In the genomic region with DNA sequence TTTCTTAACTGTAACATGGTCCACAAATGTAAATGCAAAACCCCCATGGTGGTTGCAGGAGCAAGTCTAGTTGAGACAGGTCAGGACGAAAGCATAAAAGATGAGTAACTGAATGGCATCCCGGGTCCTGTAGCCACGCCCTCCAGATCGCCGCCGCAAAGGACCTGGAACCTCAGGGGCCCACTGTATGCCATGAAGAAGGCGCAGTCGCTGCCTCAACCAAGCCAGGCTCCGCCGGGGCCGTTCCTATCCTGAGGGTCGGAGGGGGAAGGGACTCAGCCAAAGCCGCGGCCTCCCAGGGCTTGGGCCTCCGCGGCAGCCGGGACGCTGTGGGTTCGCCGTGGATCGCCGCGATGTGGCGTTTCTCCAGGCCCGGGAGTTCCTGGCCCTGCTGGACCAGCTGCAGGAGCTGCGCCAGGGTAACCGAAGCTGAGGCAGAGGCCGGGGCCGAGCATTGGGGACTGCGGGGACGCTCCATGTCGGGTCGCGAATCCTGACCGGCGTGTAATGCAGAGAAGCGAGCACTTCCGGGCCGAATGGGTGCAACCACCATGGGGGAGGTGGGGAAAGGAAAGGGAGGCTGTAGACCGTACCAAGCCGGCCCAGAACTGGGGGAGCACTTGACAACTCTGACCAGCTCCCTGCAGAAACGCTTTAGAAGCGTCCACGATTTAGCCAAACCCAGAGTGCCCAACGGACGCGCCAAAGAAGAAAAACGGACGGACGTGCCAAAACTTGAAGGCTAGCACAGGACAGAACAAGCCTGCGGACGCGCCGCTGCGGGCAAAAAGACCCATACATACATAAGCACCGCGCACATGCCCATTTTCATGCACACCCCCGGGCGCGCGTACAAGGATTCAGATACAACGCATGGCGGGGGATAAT, we compare ENCODE assay signal across 1 cellular context.
A peak's percentile ranks its signal among the peaks of the same experiment; 100 is the strongest.
TF ChIP-seq lines count a peak whose summit lies in the region.

No MANE protein-coding gene starts in this region.

TF ChIP-seq in HepG2, 621 proteins besides CTCF, POLR2A, EP300 and RAD21 (continued from another document and continues in another):
- TF ChIP-seq, protein P1, sequence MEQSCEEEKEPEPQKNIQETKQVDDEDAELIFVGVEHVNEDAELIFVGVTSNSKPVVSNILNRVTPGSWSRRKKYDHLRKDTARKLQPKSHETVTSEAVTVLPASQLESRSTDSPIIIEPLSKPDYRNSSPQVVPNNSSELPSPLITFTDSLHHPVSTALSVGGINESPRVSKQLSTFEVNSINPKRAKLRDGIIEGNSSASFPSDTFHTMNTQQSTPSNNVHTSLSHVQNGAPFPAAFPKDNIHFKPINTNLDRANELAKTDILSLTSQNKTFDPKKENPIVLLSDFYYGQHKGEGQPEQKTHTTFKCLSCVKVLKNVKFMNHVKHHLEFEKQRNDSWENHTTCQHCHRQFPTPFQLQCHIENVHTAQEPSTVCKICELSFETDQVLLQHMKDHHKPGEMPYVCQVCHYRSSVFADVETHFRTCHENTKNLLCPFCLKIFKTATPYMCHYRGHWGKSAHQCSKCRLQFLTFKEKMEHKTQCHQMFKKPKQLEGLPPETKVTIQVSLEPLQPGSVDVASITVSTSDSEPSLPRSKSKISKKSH (CRISPR knock-in tag; IDR thresholded peaks at IDR 0.05; ENCODE audit: borderline replicate concordance) = peak; percentile 97; the same call in 1 of the 2 replicates
- peak; percentile 99 for TF ChIP-seq ZNF747 (CRISPR knock-in tag; IDR thresholded peaks at IDR 0.05; ENCODE audit: borderline replicate concordance)
- TF ChIP-seq, protein P2, sequence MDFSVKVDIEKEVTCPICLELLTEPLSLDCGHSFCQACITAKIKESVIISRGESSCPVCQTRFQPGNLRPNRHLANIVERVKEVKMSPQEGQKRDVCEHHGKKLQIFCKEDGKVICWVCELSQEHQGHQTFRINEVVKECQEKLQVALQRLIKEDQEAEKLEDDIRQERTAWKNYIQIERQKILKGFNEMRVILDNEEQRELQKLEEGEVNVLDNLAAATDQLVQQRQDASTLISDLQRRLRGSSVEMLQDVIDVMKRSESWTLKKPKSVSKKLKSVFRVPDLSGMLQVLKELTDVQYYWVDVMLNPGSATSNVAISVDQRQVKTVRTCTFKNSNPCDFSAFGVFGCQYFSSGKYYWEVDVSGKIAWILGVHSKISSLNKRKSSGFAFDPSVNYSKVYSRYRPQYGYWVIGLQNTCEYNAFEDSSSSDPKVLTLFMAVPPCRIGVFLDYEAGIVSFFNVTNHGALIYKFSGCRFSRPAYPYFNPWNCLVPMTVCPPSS (IDR thresholded peaks at IDR 0.05) = no peak
- TF ChIP-seq ZNF652 (CRISPR knock-in tag; IDR thresholded peaks at IDR 0.05; ENCODE audit: borderline replicate concordance, low read depth) = peak; percentile 19; the same call in 1 of the 2 replicates
- TF ChIP-seq NFKB2 (CRISPR knock-in tag; IDR thresholded peaks at IDR 0.05; ENCODE audit: borderline replicate concordance) = peak; percentile 94; the same call in 1 of the 2 replicates
- peak; percentile 89 for TF ChIP-seq HOXA5 (CRISPR knock-in tag; IDR thresholded peaks at IDR 0.05)
- TF ChIP-seq, protein P3, sequence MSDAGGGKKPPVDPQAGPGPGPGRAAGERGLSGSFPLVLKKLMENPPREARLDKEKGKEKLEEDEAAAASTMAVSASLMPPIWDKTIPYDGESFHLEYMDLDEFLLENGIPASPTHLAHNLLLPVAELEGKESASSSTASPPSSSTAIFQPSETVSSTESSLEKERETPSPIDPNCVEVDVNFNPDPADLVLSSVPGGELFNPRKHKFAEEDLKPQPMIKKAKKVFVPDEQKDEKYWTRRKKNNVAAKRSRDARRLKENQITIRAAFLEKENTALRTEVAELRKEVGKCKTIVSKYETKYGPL (CRISPR knock-in tag; IDR thresholded peaks at IDR 0.05) = peak; percentile 22; the same call in 1 of the 2 replicates
- TF ChIP-seq, protein P4, sequence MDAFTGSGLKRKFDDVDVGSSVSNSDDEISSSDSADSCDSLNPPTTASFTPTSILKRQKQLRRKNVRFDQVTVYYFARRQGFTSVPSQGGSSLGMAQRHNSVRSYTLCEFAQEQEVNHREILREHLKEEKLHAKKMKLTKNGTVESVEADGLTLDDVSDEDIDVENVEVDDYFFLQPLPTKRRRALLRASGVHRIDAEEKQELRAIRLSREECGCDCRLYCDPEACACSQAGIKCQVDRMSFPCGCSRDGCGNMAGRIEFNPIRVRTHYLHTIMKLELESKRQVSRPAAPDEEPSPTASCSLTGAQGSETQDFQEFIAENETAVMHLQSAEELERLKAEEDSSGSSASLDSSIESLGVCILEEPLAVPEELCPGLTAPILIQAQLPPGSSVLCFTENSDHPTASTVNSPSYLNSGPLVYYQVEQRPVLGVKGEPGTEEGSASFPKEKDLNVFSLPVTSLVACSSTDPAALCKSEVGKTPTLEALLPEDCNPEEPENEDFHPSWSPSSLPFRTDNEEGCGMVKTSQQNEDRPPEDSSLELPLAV (CRISPR knock-in tag; conservative IDR thresholded peaks at IDR 0.05; ENCODE audit: low read depth) = peak; percentile 82; the same call in 1 of the 2 replicates
- peak; percentile 57 for TF ChIP-seq IRF2 (CRISPR knock-in tag; IDR thresholded peaks at IDR 0.05)
- TF ChIP-seq ZFP82 (CRISPR knock-in tag; IDR thresholded peaks at IDR 0.05; ENCODE audit: borderline replicate concordance) = peak; percentile 86; the same call in 1 of the 2 replicates
- TF ChIP-seq, protein P5, sequence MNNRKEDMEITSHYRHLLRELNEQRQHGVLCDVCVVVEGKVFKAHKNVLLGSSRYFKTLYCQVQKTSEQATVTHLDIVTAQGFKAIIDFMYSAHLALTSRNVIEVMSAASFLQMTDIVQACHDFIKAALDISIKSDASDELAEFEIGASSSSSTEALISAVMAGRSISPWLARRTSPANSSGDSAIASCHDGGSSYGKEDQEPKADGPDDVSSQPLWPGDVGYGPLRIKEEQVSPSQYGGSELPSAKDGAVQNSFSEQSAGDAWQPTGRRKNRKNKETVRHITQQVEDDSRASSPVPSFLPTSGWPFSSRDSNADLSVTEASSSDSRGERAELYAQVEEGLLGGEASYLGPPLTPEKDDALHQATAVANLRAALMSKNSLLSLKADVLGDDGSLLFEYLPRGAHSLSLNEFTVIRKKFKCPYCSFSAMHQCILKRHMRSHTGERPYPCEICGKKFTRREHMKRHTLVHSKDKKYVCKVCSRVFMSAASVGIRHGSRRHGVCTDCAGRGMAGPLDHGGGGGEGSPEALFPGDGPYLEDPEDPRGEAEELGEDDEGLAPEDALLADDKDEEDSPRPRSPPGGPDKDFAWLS (CRISPR knock-in tag; IDR thresholded peaks at IDR 0.05; ENCODE audit: borderline replicate concordance) = peak; percentile 95
- no peak for TF ChIP-seq TCF7 (IDR thresholded peaks at IDR 0.05; ENCODE audit: low read depth)
- TF ChIP-seq ZNF251 (CRISPR knock-in tag; IDR thresholded peaks at IDR 0.05) = no peak; the same call in 1 of the 2 replicates
- TF ChIP-seq ZNF839 (CRISPR knock-in tag; IDR thresholded peaks at IDR 0.05; ENCODE audit: borderline replicate concordance) = peak; percentile 96
- TF ChIP-seq PHF20 (CRISPR knock-in tag; IDR thresholded peaks at IDR 0.05) = peak; percentile 90
- TF ChIP-seq ZNF431 (CRISPR knock-in tag; IDR thresholded peaks at IDR 0.05; ENCODE audit: borderline replicate concordance, low read depth) = peak; percentile 93; the same call in 1 of the 2 replicates
- TF ChIP-seq, protein P6, sequence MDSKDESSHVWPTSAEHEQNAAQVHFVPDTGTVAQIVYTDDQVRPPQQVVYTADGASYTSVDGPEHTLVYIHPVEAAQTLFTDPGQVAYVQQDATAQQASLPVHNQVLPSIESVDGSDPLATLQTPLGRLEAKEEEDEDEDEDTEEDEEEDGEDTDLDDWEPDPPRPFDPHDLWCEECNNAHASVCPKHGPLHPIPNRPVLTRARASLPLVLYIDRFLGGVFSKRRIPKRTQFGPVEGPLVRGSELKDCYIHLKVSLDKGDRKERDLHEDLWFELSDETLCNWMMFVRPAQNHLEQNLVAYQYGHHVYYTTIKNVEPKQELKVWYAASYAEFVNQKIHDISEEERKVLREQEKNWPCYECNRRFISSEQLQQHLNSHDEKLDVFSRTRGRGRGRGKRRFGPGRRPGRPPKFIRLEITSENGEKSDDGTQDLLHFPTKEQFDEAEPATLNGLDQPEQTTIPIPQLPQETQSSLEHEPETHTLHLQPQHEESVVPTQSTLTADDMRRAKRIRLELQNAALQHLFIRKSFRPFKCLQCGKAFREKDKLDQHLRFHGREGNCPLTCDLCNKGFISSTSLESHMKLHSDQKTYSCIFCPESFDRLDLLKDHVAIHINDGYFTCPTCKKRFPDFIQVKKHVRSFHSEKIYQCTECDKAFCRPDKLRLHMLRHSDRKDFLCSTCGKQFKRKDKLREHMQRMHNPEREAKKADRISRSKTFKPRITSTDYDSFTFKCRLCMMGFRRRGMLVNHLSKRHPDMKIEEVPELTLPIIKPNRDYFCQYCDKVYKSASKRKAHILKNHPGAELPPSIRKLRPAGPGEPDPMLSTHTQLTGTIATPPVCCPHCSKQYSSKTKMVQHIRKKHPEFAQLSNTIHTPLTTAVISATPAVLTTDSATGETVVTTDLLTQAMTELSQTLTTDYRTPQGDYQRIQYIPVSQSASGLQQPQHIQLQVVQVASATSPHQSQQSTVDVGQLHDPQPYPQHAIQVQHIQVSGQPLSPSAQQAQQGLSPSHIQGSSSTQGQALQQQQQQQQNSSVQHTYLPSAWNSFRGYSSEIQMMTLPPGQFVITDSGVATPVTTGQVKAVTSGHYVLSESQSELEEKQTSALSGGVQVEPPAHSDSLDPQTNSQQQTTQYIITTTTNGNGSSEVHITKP (CRISPR knock-in tag; IDR thresholded peaks at IDR 0.05; ENCODE audit: low read depth) = peak; percentile 100
- no peak for TF ChIP-seq SKI (IDR thresholded peaks at IDR 0.05; ENCODE audit: partially characterized antibody)
- TF ChIP-seq PAF1 (CRISPR knock-in tag; IDR thresholded peaks at IDR 0.05) = peak; percentile 100
- TF ChIP-seq ZNF225 (CRISPR knock-in tag; IDR thresholded peaks at IDR 0.05) = peak; percentile 97; the same call in 1 of the 2 replicates
- TF ChIP-seq, protein P7, sequence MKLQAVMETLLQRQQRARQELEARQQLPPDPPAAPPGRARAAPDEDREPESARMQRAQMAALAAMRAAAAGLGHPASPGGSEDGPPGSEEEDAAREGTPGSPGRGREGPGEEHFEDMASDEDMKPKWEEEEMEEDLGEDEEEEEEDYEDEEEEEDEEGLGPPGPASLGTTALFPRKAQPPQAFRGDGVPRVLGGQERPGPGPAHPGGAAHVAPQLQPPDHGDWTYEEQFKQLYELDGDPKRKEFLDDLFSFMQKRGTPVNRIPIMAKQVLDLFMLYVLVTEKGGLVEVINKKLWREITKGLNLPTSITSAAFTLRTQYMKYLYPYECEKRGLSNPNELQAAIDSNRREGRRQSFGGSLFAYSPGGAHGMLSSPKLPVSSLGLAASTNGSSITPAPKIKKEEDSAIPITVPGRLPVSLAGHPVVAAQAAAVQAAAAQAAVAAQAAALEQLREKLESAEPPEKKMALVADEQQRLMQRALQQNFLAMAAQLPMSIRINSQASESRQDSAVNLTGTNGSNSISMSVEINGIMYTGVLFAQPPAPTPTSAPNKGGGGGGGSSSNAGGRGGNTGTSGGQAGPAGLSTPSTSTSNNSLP (IDR thresholded peaks at IDR 0.05; ENCODE audit: low read depth, low read length) = no peak
- TF ChIP-seq BHLHE40 (IDR thresholded peaks at IDR 0.05; ENCODE audit: low read length) = peak; percentile 97
- TF ChIP-seq, protein P8, sequence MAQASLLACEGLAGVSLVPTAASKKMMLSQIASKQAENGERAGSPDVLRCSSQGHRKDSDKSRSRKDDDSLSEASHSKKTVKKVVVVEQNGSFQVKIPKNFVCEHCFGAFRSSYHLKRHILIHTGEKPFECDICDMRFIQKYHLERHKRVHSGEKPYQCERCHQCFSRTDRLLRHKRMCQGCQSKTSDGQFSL (CRISPR knock-in tag; IDR thresholded peaks at IDR 0.05) = peak; percentile 6
- TF ChIP-seq, protein P9, sequence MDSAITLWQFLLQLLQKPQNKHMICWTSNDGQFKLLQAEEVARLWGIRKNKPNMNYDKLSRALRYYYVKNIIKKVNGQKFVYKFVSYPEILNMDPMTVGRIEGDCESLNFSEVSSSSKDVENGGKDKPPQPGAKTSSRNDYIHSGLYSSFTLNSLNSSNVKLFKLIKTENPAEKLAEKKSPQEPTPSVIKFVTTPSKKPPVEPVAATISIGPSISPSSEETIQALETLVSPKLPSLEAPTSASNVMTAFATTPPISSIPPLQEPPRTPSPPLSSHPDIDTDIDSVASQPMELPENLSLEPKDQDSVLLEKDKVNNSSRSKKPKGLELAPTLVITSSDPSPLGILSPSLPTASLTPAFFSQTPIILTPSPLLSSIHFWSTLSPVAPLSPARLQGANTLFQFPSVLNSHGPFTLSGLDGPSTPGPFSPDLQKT (CRISPR knock-in tag; IDR thresholded peaks at IDR 0.05; ENCODE audit: borderline replicate concordance) = no peak
- peak; percentile 85 for TF ChIP-seq HOXA3 (CRISPR knock-in tag; IDR thresholded peaks at IDR 0.05)
- TF ChIP-seq KDM5B (CRISPR knock-in tag; IDR thresholded peaks at IDR 0.05; ENCODE audit: borderline replicate concordance) = peak; percentile 97
- TF ChIP-seq ZNF567 (CRISPR knock-in tag; IDR thresholded peaks at IDR 0.05; ENCODE audit: borderline replicate concordance) = no peak; the same call in 1 of the 2 replicates
- TF ChIP-seq KDM3A (CRISPR knock-in tag; IDR thresholded peaks at IDR 0.05; ENCODE audit: low read depth) = peak; percentile 98
- TF ChIP-seq GABPA (IDR thresholded peaks at IDR 0.05; ENCODE audit: low read depth, low read length) = peak; percentile 71
- peak; percentile 93 for TF ChIP-seq GABPA (CRISPR knock-in tag; IDR thresholded peaks at IDR 0.05; ENCODE audit: low read depth)
- TF ChIP-seq ZFP41 (CRISPR knock-in tag; IDR thresholded peaks at IDR 0.05; ENCODE audit: borderline replicate concordance) = peak; percentile 89
- TF ChIP-seq, protein P10, sequence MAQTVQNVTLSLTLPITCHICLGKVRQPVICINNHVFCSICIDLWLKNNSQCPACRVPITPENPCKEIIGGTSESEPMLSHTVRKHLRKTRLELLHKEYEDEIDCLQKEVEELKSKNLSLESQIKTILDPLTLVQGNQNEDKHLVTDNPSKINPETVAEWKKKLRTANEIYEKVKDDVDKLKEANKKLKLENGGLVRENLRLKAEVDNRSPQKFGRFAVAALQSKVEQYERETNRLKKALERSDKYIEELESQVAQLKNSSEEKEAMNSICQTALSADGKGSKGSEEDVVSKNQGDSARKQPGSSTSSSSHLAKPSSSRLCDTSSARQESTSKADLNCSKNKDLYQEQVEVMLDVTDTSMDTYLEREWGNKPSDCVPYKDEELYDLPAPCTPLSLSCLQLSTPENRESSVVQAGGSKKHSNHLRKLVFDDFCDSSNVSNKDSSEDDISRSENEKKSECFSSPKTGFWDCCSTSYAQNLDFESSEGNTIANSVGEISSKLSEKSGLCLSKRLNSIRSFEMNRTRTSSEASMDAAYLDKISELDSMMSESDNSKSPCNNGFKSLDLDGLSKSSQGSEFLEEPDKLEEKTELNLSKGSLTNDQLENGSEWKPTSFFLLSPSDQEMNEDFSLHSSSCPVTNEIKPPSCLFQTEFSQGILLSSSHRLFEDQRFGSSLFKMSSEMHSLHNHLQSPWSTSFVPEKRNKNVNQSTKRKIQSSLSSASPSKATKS (CRISPR knock-in tag; IDR thresholded peaks at IDR 0.05) = peak; percentile 59; the same call in 1 of the 2 replicates
- TF ChIP-seq, protein P11, sequence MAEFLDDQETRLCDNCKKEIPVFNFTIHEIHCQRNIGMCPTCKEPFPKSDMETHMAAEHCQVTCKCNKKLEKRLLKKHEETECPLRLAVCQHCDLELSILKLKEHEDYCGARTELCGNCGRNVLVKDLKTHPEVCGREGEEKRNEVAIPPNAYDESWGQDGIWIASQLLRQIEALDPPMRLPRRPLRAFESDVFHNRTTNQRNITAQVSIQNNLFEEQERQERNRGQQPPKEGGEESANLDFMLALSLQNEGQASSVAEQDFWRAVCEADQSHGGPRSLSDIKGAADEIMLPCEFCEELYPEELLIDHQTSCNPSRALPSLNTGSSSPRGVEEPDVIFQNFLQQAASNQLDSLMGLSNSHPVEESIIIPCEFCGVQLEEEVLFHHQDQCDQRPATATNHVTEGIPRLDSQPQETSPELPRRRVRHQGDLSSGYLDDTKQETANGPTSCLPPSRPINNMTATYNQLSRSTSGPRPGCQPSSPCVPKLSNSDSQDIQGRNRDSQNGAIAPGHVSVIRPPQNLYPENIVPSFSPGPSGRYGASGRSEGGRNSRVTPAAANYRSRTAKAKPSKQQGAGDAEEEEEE (CRISPR knock-in tag; IDR thresholded peaks at IDR 0.05; ENCODE audit: borderline replicate concordance) = 0 out of 2 replicates have a peak, but pooled peaks have one; percentile 19
- peak; percentile 72 for TF ChIP-seq MIER3 (CRISPR knock-in tag; IDR thresholded peaks at IDR 0.05; ENCODE audit: borderline replicate concordance)
